ENCODE assay signal across 9 cellular contexts in genomic region chr3:126357299-126358037, GRCh38.
A peak's percentile ranks its signal among the peaks of the same experiment; 100 is the strongest.
DNase-seq lines count a peak whose midpoint lies in the region; ATAC-seq and TF ChIP-seq lines count a peak whose summit lies in the region.
"Had no signal": no experiment of that assay in that cellular context is flagged by ENCODE, and none has a peak within 500 bp of the region (broad histone marks: within the 10 kb centered on the region; RNA-seq: fewer than 3 reads in every experiment).

Gene KLF15, minus strand, starts transcription at chr3:126357408. Its CDS starts 4,486 bp downstream, at chr3:126352922.

- peak; percentile 85 for ATAC-seq in HG03039 (IDR thresholded peaks at IDR 0.05; ENCODE audit: unreplicated experiment)

- no peak for TF ChIP-seq CTCF in choroid plexus epithelial cell (conservative IDR thresholded peaks at IDR 0.05; ENCODE audit: low read depth, low read length)

- H3K4me3 ChIP-seq in choroid plexus epithelial cell (ENCODE audit: low read depth, low read length), result peak within 1 kb of the TSS; percentile 69

- no peaks in the 10 kb centered on the region for H3K27me3 ChIP-seq in layer of hippocampus (ENCODE audit: control insufficient read depth, insufficient read depth, low read length)

- DNase-seq in NCI-H187 (lab: John Stamatoyannopoulos, UW) (peak; percentile 7 to 60), NCI-H187 treated with DMSO at 0.1 percent for 48 hours (lab: John Stamatoyannopoulos, UW) (no peak), NCI-H2196 treated with DMSO at 0.1 percent for 48 hours (lab: John Stamatoyannopoulos, UW; ENCODE audit: unreplicated experiment) (peak; percentile 78), choroid plexus epithelial cell (ENCODE audit: low read depth) (peak; percentile 85)
- peak; percentile 81 for DNase-seq in activated CD4-positive, alpha-beta T cell treated with anti-CD3 and anti-CD28 coated beads for 48 hours
- DNase-seq in stimulated activated CD4-positive, alpha-beta T cell treated with anti-CD3 and anti-CD28 coated beads, Interleukin-1b, Interleukin-23, amount 100 ng/mL, for 1 hour (ENCODE audit: low read depth in 2 of 2), result peak; percentile 34 to 65
- DNase-seq: DND-41 had no signal

- peak within 1 kb of the TSS; percentile 97 for H3K27ac ChIP-seq in layer of hippocampus (ENCODE audit: low read depth, low read length)
